ENCODE assay signal across 10 cellular contexts in the genomic region with DNA sequence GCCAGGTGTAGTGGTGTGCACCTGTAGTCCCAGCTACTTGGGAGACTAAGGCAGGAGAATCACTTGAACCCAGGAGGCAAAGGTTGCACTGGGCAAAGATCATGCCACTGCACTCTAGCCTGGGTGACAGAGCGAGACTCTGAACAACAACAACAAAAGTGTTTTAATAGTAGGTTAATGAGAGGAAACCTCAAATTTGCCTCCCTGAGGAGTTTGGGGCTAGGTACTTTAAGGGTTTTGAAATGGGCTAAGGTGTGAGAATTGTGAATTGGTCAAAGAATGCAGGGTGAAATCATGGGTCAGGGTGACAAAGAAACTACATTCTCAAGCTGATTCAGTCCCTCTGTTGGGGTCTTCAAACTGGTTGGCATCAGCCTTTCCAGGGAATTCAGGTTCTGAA.
"Had no signal": no experiment of that assay in that cellular context is flagged by ENCODE, and none has a peak within 500 bp of the region (broad histone marks: within the 10 kb centered on the region; RNA-seq: fewer than 3 reads in every experiment).

No MANE protein-coding gene starts in this region.

- FAIRE-seq: H1, H54, HTR-8/SVneo, K562 had no signal

- H3K4me2 ChIP-seq: GM23338 had no signal

- H3K4me3 ChIP-seq: GM23338, K562 had no signal

- DNase-seq: H9, HCEC 1CT, IMR-90, Kasumi-1, KG1 had no signal

- H2AFZ ChIP-seq: GM23338 had no signal

- ATAC-seq: GM23338, K562 had no signal
